Comparison of ENCODE assay signal across 6 cellular contexts in genomic region chr1:83052865-83053264, GRCh38.
"Had no signal": no experiment of that assay in that cellular context is flagged by ENCODE, and none has a peak within 500 bp of the region (broad histone marks: within the 10 kb centered on the region; RNA-seq: fewer than 3 reads in every experiment).

No MANE protein-coding gene starts in this region.

- H2AFZ ChIP-seq: GM23338 had no signal

- ATAC-seq: GM23338, K562 had no signal

- DNase-seq: H9, HCEC 1CT, IMR-90 had no signal

- H3K27ac ChIP-seq: HL-60 had no signal

- H3K4me3 ChIP-seq: GM23338, K562 had no signal

- H3K4me2 ChIP-seq: GM23338 had no signal
